In the genomic region with DNA sequence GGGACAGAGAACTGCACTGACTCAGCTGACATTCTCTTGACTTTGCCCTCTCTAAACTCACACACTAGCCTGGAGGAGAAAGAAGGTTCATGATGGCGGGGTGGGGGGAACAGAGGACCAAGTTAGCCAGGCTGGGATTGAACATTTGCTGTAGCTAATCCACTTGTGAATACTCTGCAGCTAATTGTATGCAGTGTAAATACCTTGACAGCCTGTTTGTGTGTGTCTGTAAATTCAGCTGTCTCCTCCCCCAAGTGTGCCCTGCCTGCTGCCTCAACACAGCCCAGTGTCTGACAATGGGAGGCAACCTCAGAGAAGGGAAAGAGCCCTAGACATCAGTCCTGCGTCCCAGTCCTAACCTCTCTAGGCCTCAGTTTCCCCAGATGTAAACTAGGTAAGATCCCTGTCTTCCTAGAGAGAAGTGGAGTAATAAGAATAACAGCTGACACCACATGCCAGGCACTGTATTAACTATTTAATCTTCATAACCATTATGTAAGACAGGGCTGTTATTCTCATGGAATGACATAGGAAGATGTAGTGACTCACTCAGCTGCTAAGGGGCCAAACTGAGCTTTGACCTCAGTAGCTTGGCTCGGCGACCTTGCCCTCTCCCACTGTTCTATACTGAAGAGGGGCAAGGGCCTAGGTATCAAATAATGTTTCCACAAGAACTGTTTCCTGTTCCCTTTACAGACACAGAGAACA, we compare ENCODE assay signal across 11 cellular contexts. TPM values are rescaled to one million over a fixed set of nuclear protein-coding genes. Genes with fewer than 3 reads are reported as not detected.
DNase-seq lines count a peak whose midpoint lies in the region; ATAC-seq and TF ChIP-seq lines count a peak whose summit lies in the region.
"Had no signal": no experiment of that assay in that cellular context is flagged by ENCODE, and none has a peak within 500 bp of the region (broad histone marks: within the 10 kb centered on the region; RNA-seq: fewer than 3 reads in every experiment).

No MANE protein-coding gene starts in this region.

- no peak for TF ChIP-seq CTCF in Calu3 (IDR thresholded peaks at IDR 0.05; ENCODE audit: unreplicated experiment)
- no peak for TF ChIP-seq CTCF in neural crest cell (conservative IDR thresholded peaks at IDR 0.05)

- BruUV-seq in Calu3 (replicated peaks; lab: Mats Ljungman, UMichigan): no TSS peak

- intact Hi-C loops in Calu3 (cut with micrococcal nuclease; ENCODE audit: unreplicated experiment): no loop called here

- H3K27me3 Mint-ChIP-seq in T-helper 2 cell treated with Interferon-gamma antibody and Interleukin-4, amounts not matched to agents 5 μg/mL and 100 μg/mL, for 36 hours (ENCODE audit: low read depth): peaks cover 45% of the 10 kb centered on the region
- H3K27me3 Mint-ChIP-seq in Calu3 (ENCODE audit: unreplicated experiment): peaks cover 66% of the 10 kb centered on the region
- peaks cover 14% of the 10 kb centered on the region for H3K27me3 Mint-ChIP-seq in activated T-helper 17 cell treated with anti-CD3 and anti-CD28 coated beads, Interleukin-2, amount 50 U/mL, for 72 hours
- peaks cover 38% of the 10 kb centered on the region for H3K27me3 Mint-ChIP-seq in neural crest cell (ENCODE audit: low read depth)

- no peak for DNase-seq in T-helper 2 cell treated with Interferon-gamma antibody and Interleukin-4, amounts not matched to agents 5 μg/mL and 100 μg/mL, for 36 hours (ENCODE audit: low spot score)
- no peak for DNase-seq in T-helper 2 cell
- DNase-seq in Calu3: no peak
- no peak for DNase-seq in neural crest cell (ENCODE audit: low read depth, low spot score)
- DNase-seq in kidney glomerular epithelial cell (lab: John Stamatoyannopoulos, UW): no peak
- DNase-seq in NAMALWA (ENCODE audit: low spot score): no peak
- DNase-seq: brain microvascular endothelial cell, midbrain had no signal

- peaks cover 26% of the 10 kb centered on the region for H3K4me1 Mint-ChIP-seq in T-helper 2 cell treated with Interferon-gamma antibody and Interleukin-4, amounts not matched to agents 5 μg/mL and 100 μg/mL, for 36 hours (ENCODE audit: low read depth)
- peaks cover 21% of the 10 kb centered on the region for H3K4me1 Mint-ChIP-seq in Calu3 (ENCODE audit: low read depth, unreplicated experiment)
- H3K4me1 Mint-ChIP-seq in activated T-helper 17 cell treated with anti-CD3 and anti-CD28 coated beads, Interleukin-2, amount 50 U/mL, for 72 hours: peaks cover 13% of the 10 kb centered on the region
- H3K4me1 Mint-ChIP-seq in neural crest cell: peaks cover 42% of the 10 kb centered on the region

- no peak overlapping the region for H3K27ac Mint-ChIP-seq in T-helper 2 cell treated with Interferon-gamma antibody and Interleukin-4, amounts not matched to agents 5 μg/mL and 100 μg/mL, for 36 hours
- H3K27ac Mint-ChIP-seq in Calu3 (ENCODE audit: unreplicated experiment): no peak overlapping the region
- no peak overlapping the region for H3K27ac Mint-ChIP-seq in activated T-helper 17 cell treated with anti-CD3 and anti-CD28 coated beads, Interleukin-2, amount 50 U/mL, for 72 hours
- H3K27ac Mint-ChIP-seq in neural crest cell (ENCODE audit: unreplicated experiment): no peak overlapping the region

- H3K36me3 Mint-ChIP-seq in T-helper 2 cell treated with Interferon-gamma antibody and Interleukin-4, amounts not matched to agents 5 μg/mL and 100 μg/mL, for 36 hours (ENCODE audit: low read depth): peaks cover 3% of the 10 kb centered on the region
- peaks cover 42% of the 10 kb centered on the region for H3K36me3 Mint-ChIP-seq in Calu3 (ENCODE audit: insufficient read depth, unreplicated experiment)
- no peaks in the 10 kb centered on the region for H3K36me3 Mint-ChIP-seq in activated T-helper 17 cell treated with anti-CD3 and anti-CD28 coated beads, Interleukin-2, amount 50 U/mL, for 72 hours (ENCODE audit: low read depth)
- H3K36me3 Mint-ChIP-seq in neural crest cell (ENCODE audit: low read depth): no peaks in the 10 kb centered on the region

- H3K9me3 Mint-ChIP-seq in T-helper 2 cell treated with Interferon-gamma antibody and Interleukin-4, amounts not matched to agents 5 μg/mL and 100 μg/mL, for 36 hours: no peaks in the 10 kb centered on the region
- H3K9me3 Mint-ChIP-seq in Calu3 (ENCODE audit: low read depth, unreplicated experiment): no peaks in the 10 kb centered on the region
- no peaks in the 10 kb centered on the region for H3K9me3 Mint-ChIP-seq in activated T-helper 17 cell treated with anti-CD3 and anti-CD28 coated beads, Interleukin-2, amount 50 U/mL, for 72 hours
- no peaks in the 10 kb centered on the region for H3K9me3 Mint-ChIP-seq in neural crest cell

- peak overlapping the region; percentile 65 for H3K4me3 Mint-ChIP-seq in T-helper 2 cell treated with Interferon-gamma antibody and Interleukin-4, amounts not matched to agents 5 μg/mL and 100 μg/mL, for 36 hours
- H3K4me3 Mint-ChIP-seq in Calu3 (ENCODE audit: low read depth, unreplicated experiment): peak overlapping the region; percentile 81
- peak overlapping the region; percentile 94 for H3K4me3 Mint-ChIP-seq in activated T-helper 17 cell treated with anti-CD3 and anti-CD28 coated beads, Interleukin-2, amount 50 U/mL, for 72 hours
- H3K4me3 Mint-ChIP-seq in neural crest cell: peak overlapping the region; percentile 80

- no peak for ATAC-seq in activated T-helper 17 cell treated with anti-CD3 and anti-CD28 coated beads, Interleukin-2, amount 50 U/mL, for 72 hours (replicated peaks)
- no peak for ATAC-seq in HG02571 (IDR thresholded peaks at IDR 0.05; ENCODE audit: unreplicated experiment)
- ATAC-seq: activated CD4-positive, CD25-positive, alpha-beta regulatory T cell treated with anti-CD3 and anti-CD28 coated beads, Interleukin-2, amount 50 U/mL, for 24 hours had no signal

- CTCF ChIA-PET in Calu3 (lab: Charles Lee): interaction anchor here (0.6 kb wide), 1 partner anchor 766 kb away, joined by 4 read pairs; no protein-coding TSS in a partner anchor

RNA-seq across cellular contexts. Expression of a gene that starts 2.7 kb away (rescaled TPM):
- 7.0 and 7.2 TPM in 2 replicates for total RNA-seq in Calu3 (2022)
- total RNA-seq in activated T-helper 17 cell treated with anti-CD3 and anti-CD28 coated beads, Interleukin-2, amount 50 U/mL, for 72 hours: 1 to 10 TPM in 1 of 2 donors, under 1 TPM in 1; 0.32 to 3.0 TPM
- total RNA-seq in neural crest cell: 17.8 and 21.7 TPM in 2 replicates
